In genomic region chr12:64680235-64680634, GRCh38 we compare ENCODE assay signal across 8 cellular contexts.
DNase-seq lines count a peak whose midpoint lies in the region; ATAC-seq and TF ChIP-seq lines count a peak whose summit lies in the region.

No MANE protein-coding gene starts in this region.

- no peak for DNase-seq in CD4-positive, alpha-beta T cell
- peak; percentile 52 for DNase-seq in NCI-H774 (lab: John Stamatoyannopoulos, UW)
- DNase-seq in coronary artery (ENCODE audit: low spot score): no peak
- DNase-seq in Caco-2: no peak
- no peak for DNase-seq in OCI-M2 (lab: John Stamatoyannopoulos, UW; ENCODE audit: unreplicated experiment)
- no peak for DNase-seq in stimulated activated CD4-positive, alpha-beta T cell treated with anti-CD3 and anti-CD28 coated beads, Interleukin-2, amount 100 ng/mL, for 48 hours

- H3K27ac Mint-ChIP-seq in CD4-positive, alpha-beta T cell: peak overlapping the region; percentile 98
- H3K27ac Mint-ChIP-seq in Caco-2 (ENCODE audit: unreplicated experiment): no peak overlapping the region

- H3K4me1 ChIP-seq in neutrophil (ENCODE audit: control insufficient read depth in 1 of 2, insufficient read depth in 1 of 2, low read depth in 1 of 2, low read length in 1 of 2) (peaks cover 97 to 99% of the 10 kb centered on the region in 2 experiments), Caco-2 (peaks cover 34% of the 10 kb centered on the region)

- no peak for TF ChIP-seq CTCF in CD4-positive, alpha-beta T cell (IDR thresholded peaks at IDR 0.05)
- no peak for TF ChIP-seq CTCF in coronary artery (IDR thresholded peaks at IDR 0.05)
- no peak for TF ChIP-seq CTCF in neutrophil (IDR thresholded peaks at IDR 0.05)
- TF ChIP-seq CTCF in Caco-2 (IDR thresholded peaks at IDR 0.05; ENCODE audit: insufficient read depth in 1 of 2, low read depth in 1 of 2, low read length in 1 of 2, severe bottlenecking in 1 of 2, unreplicated experiment in 1 of 2): no peak

- POLR2A ChIA-PET in CD4-positive, alpha-beta T cell (lab: Charles Lee): interaction anchor here (0.5 to 34.4 kb wide), 5 partner anchors 8 to 131 kb away, joined by 3 to 808 read pairs (median 137); partner anchors contain the start of gene RASSF3
- POLR2A ChIA-PET in Caco-2 (lab: Charles Lee): no interaction called here

- H3K27me3 Mint-ChIP-seq in CD4-positive, alpha-beta T cell: no peaks in the 10 kb centered on the region
- no peaks in the 10 kb centered on the region for H3K27me3 Mint-ChIP-seq in Caco-2 (ENCODE audit: insufficient read depth, unreplicated experiment)

- H3K27me3 ChIP-seq in CD4-positive, alpha-beta T cell (ENCODE audit: control insufficient read depth, insufficient read depth, low read length): no peaks in the 10 kb centered on the region
- H3K27me3 ChIP-seq in neutrophil (no peaks in the 10 kb centered on the region), Caco-2 (replicated peaks; ENCODE audit: control insufficient read depth, insufficient read depth, low read length) (no peaks in the 10 kb centered on the region)

- peaks cover 8% of the 10 kb centered on the region for H3K36me3 ChIP-seq in neutrophil
- no peaks in the 10 kb centered on the region for H3K36me3 ChIP-seq in Caco-2 (ENCODE audit: control insufficient read depth, insufficient read depth, low read length)

- ATAC-seq in CD4-positive, alpha-beta T cell (ENCODE audit: poor library complexity): no peak
- no peak for ATAC-seq in HG03095 (IDR thresholded peaks at IDR 0.05; ENCODE audit: unreplicated experiment)

- intact Hi-C loops in CD4-positive, alpha-beta T cell (cut with DNase I, micrococcal nuclease): no loop called here
- intact Hi-C loops in Caco-2 (cut with micrococcal nuclease; ENCODE audit: unreplicated experiment): no loop called here

- H3K9me3 Mint-ChIP-seq in CD4-positive, alpha-beta T cell: no peaks in the 10 kb centered on the region
- H3K9me3 Mint-ChIP-seq in Caco-2 (ENCODE audit: unreplicated experiment): no peaks in the 10 kb centered on the region

- H3K4me3 ChIP-seq in coronary artery: peak overlapping the region; percentile 54
- H3K4me3 ChIP-seq in neutrophil (ENCODE audit: low read depth in 1 of 2, low read length in 1 of 2): no peak overlapping the region
- H3K4me3 ChIP-seq in Caco-2 (ENCODE audit: low read depth, low read length): no peak overlapping the region

- CTCF ChIA-PET in CD4-positive, alpha-beta T cell (lab: Charles Lee): interaction anchor here (0.6 to 1.3 kb wide), 4 partner anchors 15 to 131 kb away, joined by 3 read pairs; no protein-coding TSS in a partner anchor
- CTCF ChIA-PET in Caco-2 (lab: Charles Lee): no interaction called here

- H3K9me3 ChIP-seq in CD4-positive, alpha-beta T cell (ENCODE audit: control insufficient read depth, low read length): no peaks in the 10 kb centered on the region
- H3K9me3 ChIP-seq in neutrophil (no peaks in the 10 kb centered on the region), Caco-2 (no peaks in the 10 kb centered on the region)

- peak overlapping the region; percentile 91 for H3K27ac ChIP-seq in CD4-positive, alpha-beta T cell (ENCODE audit: low read depth, low read length)
- H3K27ac ChIP-seq in coronary artery (peak overlapping the region; percentile 84 to 89), neutrophil (peak overlapping the region; percentile 94)

- BruUV-seq in Caco-2 (replicated peaks; lab: Mats Ljungman, UMichigan): no TSS peak

- H3K36me3 Mint-ChIP-seq in CD4-positive, alpha-beta T cell (ENCODE audit: low read depth): peaks cover 40% of the 10 kb centered on the region
- H3K36me3 Mint-ChIP-seq in Caco-2 (ENCODE audit: insufficient read depth, unreplicated experiment): peaks cover 7% of the 10 kb centered on the region

- H3K4me3 Mint-ChIP-seq in CD4-positive, alpha-beta T cell: peak overlapping the region; percentile 59
- no peak overlapping the region for H3K4me3 Mint-ChIP-seq in Caco-2 (ENCODE audit: unreplicated experiment)

- peaks cover 93% of the 10 kb centered on the region for H3K4me1 Mint-ChIP-seq in CD4-positive, alpha-beta T cell (ENCODE audit: low read depth)
- H3K4me1 Mint-ChIP-seq in Caco-2 (ENCODE audit: low read depth, unreplicated experiment): peaks cover 7% of the 10 kb centered on the region
